In genomic region chrX:290476-291166, GRCh38 we compare ENCODE assay signal across 18 cellular contexts. TPM values are rescaled to one million over a fixed set of nuclear protein-coding genes. Genes with fewer than 3 reads are reported as not detected.
DNase-seq lines count a peak whose midpoint lies in the region; ATAC-seq, FAIRE-seq and TF ChIP-seq lines count a peak whose summit lies in the region.
"Had no signal": no experiment of that assay in that cellular context is flagged by ENCODE, and none has a peak within 500 bp of the region (broad histone marks: within the 10 kb centered on the region; RNA-seq: fewer than 3 reads in every experiment).

No MANE protein-coding gene starts in this region.

- TF ChIP-seq RAD21 in HepG2 (CRISPR knock-in tag; IDR thresholded peaks at IDR 0.05): no peak

- H3K27ac Mint-ChIP-seq in activated CD4-positive, alpha-beta T cell treated with anti-CD3 and anti-CD28 coated beads, Interleukin-2, amount 10 ng/mL, durations not matched to agents 24 days and 14 days: no peak overlapping the region
- no peak overlapping the region for H3K27ac Mint-ChIP-seq in activated CD4-positive, alpha-beta T cell treated with anti-CD3 and anti-CD28 coated beads for 36 hours
- H3K27ac Mint-ChIP-seq: CD8-positive, alpha-beta T cell had no signal

- H2AFZ ChIP-seq in HepG2 (ENCODE audit: low read length) (no peak overlapping the region), PC-3 (ENCODE audit: low read length) (no peak overlapping the region)

- FAIRE-seq in HepG2 (lab: Jason Lieb, UNC): no peak

- POLR2A ChIA-PET in activated CD4-positive, alpha-beta T cell treated with anti-CD3 and anti-CD28 coated beads for 36 hours (lab: Charles Lee): no interaction called here
- POLR2A ChIA-PET in HepG2 (lab: Yijun Ruan, JAX): no interaction called here
- POLR2A ChIA-PET in PC-3 (lab: Charles Lee; ENCODE audit: unreplicated experiment): no interaction called here

- no peak for TF ChIP-seq POLR2A in HepG2 (IDR thresholded peaks at IDR 0.05; ENCODE audit: insufficient read depth in 1 of 2, low read depth in 2 of 2, low read length in 2 of 2)

- H3K4me3 Mint-ChIP-seq in activated CD4-positive, alpha-beta T cell treated with anti-CD3 and anti-CD28 coated beads, Interleukin-2, amount 10 ng/mL, durations not matched to agents 24 days and 14 days: no peak overlapping the region
- H3K4me3 Mint-ChIP-seq in activated CD4-positive, alpha-beta T cell treated with anti-CD3 and anti-CD28 coated beads for 36 hours: no peak overlapping the region
- H3K4me3 Mint-ChIP-seq: CD8-positive, alpha-beta T cell had no signal

- ATAC-seq in activated CD4-positive, alpha-beta T cell treated with anti-CD3 and anti-CD28 coated beads for 36 hours: no peak
- no peak for ATAC-seq in HepG2
- ATAC-seq in PC-3: no peak
- ATAC-seq: CD8-positive, alpha-beta T cell; HCT116 had no signal

- H3K4me1 ChIP-seq in HepG2 (ENCODE audit: insufficient read depth, low read length) (peaks cover 13% of the 10 kb centered on the region; the same call in 1 of the 2 replicates), PC-3 (ENCODE audit: insufficient read depth, low read length) (no peaks in the 10 kb centered on the region)
- H3K4me1 ChIP-seq: BLaER1 had no signal

- H3K27me3 Mint-ChIP-seq in activated CD4-positive, alpha-beta T cell treated with anti-CD3 and anti-CD28 coated beads, Interleukin-2, amount 10 ng/mL, durations not matched to agents 24 days and 14 days: no peaks in the 10 kb centered on the region
- no peaks in the 10 kb centered on the region for H3K27me3 Mint-ChIP-seq in activated CD4-positive, alpha-beta T cell treated with anti-CD3 and anti-CD28 coated beads for 36 hours

- H4K20me1 ChIP-seq in HepG2 (ENCODE audit: insufficient read depth, low read length) (peaks cover 46% of the 10 kb centered on the region), PC-3 (ENCODE audit: low read length) (no peaks in the 10 kb centered on the region)
- H4K20me1 ChIP-seq: BLaER1 had no signal

- no peak overlapping the region for H3K4me3 ChIP-seq in H7 (ENCODE audit: insufficient read depth, low read depth, low read length)
- no peak overlapping the region for H3K4me3 ChIP-seq in HepG2 (replicated peaks in 1 of 3; ENCODE audit: insufficient read depth in 1 of 3, low read depth in 2 of 3, low read length in 3 of 3)
- H3K4me3 ChIP-seq in PC-3 (ENCODE audit: low read length): no peak overlapping the region
- H3K4me3 ChIP-seq: BLaER1 had no signal

- peaks cover 37% of the 10 kb centered on the region for H3K36me3 ChIP-seq in H7 (replicated peaks; ENCODE audit: control insufficient read depth, insufficient read depth, low read length)
- H3K36me3 ChIP-seq in HepG2 (replicated peaks in 1 of 2; ENCODE audit: control insufficient read depth in 1 of 2, insufficient read depth in 2 of 2, low read length in 2 of 2): peaks cover 32 to 69% of the 10 kb centered on the region in 2 experiments
- peaks cover 7% of the 10 kb centered on the region for H3K36me3 ChIP-seq in PC-3 (ENCODE audit: low read depth, low read length)

- H3K9ac ChIP-seq in HepG2 (ENCODE audit: insufficient read depth, low read depth, low read length) (no peak overlapping the region), PC-3 (ENCODE audit: low read length) (no peak overlapping the region)
- H3K9ac ChIP-seq: BLaER1 had no signal

- H3K79me2 ChIP-seq in HepG2 (ENCODE audit: insufficient read depth, low read length): peaks cover 7% of the 10 kb centered on the region
- H3K79me2 ChIP-seq in PC-3 (ENCODE audit: low read length): no peaks in the 10 kb centered on the region

- no peaks in the 10 kb centered on the region for H3K9me3 Mint-ChIP-seq in activated CD4-positive, alpha-beta T cell treated with anti-CD3 and anti-CD28 coated beads, Interleukin-2, amount 10 ng/mL, durations not matched to agents 24 days and 14 days
- no peaks in the 10 kb centered on the region for H3K9me3 Mint-ChIP-seq in activated CD4-positive, alpha-beta T cell treated with anti-CD3 and anti-CD28 coated beads for 36 hours (ENCODE audit: low read depth)
- H3K9me3 Mint-ChIP-seq: CD8-positive, alpha-beta T cell had no signal

- TF ChIP-seq CTCF in HepG2 (CRISPR knock-in tag; IDR thresholded peaks at IDR 0.05) (no peak), PC-3 (conservative IDR thresholded peaks at IDR 0.05; ENCODE audit: low read depth, low read length) (no peak)

- no TSS peak for BruUV-seq in HepG2 (replicated peaks; lab: Mats Ljungman, UMichigan)
- no TSS peak for BruUV-seq in PC-3 (replicated peaks; lab: Mats Ljungman, UMichigan)

- in situ Hi-C loops in HepG2 (cut with HindIII; ENCODE audit: extremely low pct_ligation_motif_present, low pct_unique_long_range_greater_than_20kb): no loop called here

- CTCF ChIA-PET in activated CD4-positive, alpha-beta T cell treated with anti-CD3 and anti-CD28 coated beads for 36 hours (lab: Charles Lee): no interaction called here
- CTCF ChIA-PET in HepG2 (lab: Yijun Ruan, JAX; ENCODE audit: low intra/inter-chr PET ratio, low total read pairs): no interaction called here
- CTCF ChIA-PET in PC-3 (lab: Charles Lee): no interaction called here

- H3K4me2 ChIP-seq in HepG2 (ENCODE audit: low read depth, low read length) (no peak overlapping the region), PC-3 (ENCODE audit: low read length) (no peak overlapping the region)
- H3K4me2 ChIP-seq: BLaER1 had no signal

- no peaks in the 10 kb centered on the region for H3K9me2 ChIP-seq in PC-3 (replicated peaks; ENCODE audit: low read length)

- H3K27ac ChIP-seq in HepG2 (ENCODE audit: extremely low read length, insufficient read depth, low read length): no peak overlapping the region
- no peak overlapping the region for H3K27ac ChIP-seq in PC-3 (ENCODE audit: low read length)
- H3K27ac ChIP-seq: BLaER1 had no signal

- H3K9me3 ChIP-seq in HepG2 (ENCODE audit: low read length): no peaks in the 10 kb centered on the region
- H3K9me3 ChIP-seq in PC-3 (ENCODE audit: low read length): no peaks in the 10 kb centered on the region

- peak; percentile 36 for DNase-seq in activated CD4-positive, alpha-beta T cell treated with anti-CD3 and anti-CD28 coated beads, Interleukin-2, amount 10 ng/mL, durations not matched to agents 24 days and 14 days
- no peak for DNase-seq in activated CD4-positive, alpha-beta T cell treated with anti-CD3 and anti-CD28 coated beads for 36 hours
- DNase-seq in H7: peak; percentile 21
- no peak for DNase-seq in HepG2 (ENCODE audit: low spot score)
- DNase-seq in posterior vena cava (ENCODE audit: low spot score): peak; percentile 72
- no peak for DNase-seq in stimulated activated CD8-positive, alpha-beta memory T cell treated with anti-CD3 and anti-CD28 coated beads, Interleukin-4, amount 100 ng/mL, for 48 hours
- no peak for DNase-seq in NCI-H748 treated with DMSO at 0.1 percent for 48 hours (lab: John Stamatoyannopoulos, UW)
- DNase-seq in PC-3: no peak
- DNase-seq: 8988T, DMS79, KBM-7, NCI-H1417 treated with DMSO at 0.1 percent for 48 hours, NCI-H1930, NCI-H526 treated with DMSO at 0.1 percent for 48 hours, RPMI8226 had no signal

- H3K4me1 Mint-ChIP-seq in activated CD4-positive, alpha-beta T cell treated with anti-CD3 and anti-CD28 coated beads, Interleukin-2, amount 10 ng/mL, durations not matched to agents 24 days and 14 days: peaks cover 7% of the 10 kb centered on the region
- H3K4me1 Mint-ChIP-seq in activated CD4-positive, alpha-beta T cell treated with anti-CD3 and anti-CD28 coated beads for 36 hours: peaks cover 10% of the 10 kb centered on the region

- H3F3A ChIP-seq in PC-3 (ENCODE audit: low read length, unreplicated experiment): no peaks in the 10 kb centered on the region

- intact Hi-C loops in activated CD4-positive, alpha-beta T cell treated with anti-CD3 and anti-CD28 coated beads, Interleukin-2, amount 10 ng/mL, durations not matched to agents 24 days and 14 days (cut with micrococcal nuclease): no loop called here
- intact Hi-C loops in activated CD4-positive, alpha-beta T cell treated with anti-CD3 and anti-CD28 coated beads for 36 hours (cut with DNase I, micrococcal nuclease): no loop called here
- intact Hi-C loops in HepG2 (cut with micrococcal nuclease; ENCODE audit: unreplicated experiment) (no loop called here), posterior vena cava (cut with DNase I) (no loop called here), PC-3 (cut with micrococcal nuclease) (no loop called here)

- WGBS in HepG2 (ENCODE audit: low lambda C conversion rate): 98% methylated on average over 35 of the region's 42 CpGs

- H3K27me3 ChIP-seq in H7 (ENCODE audit: control insufficient read depth, insufficient read depth, low read length) (no peaks in the 10 kb centered on the region), HepG2 (ENCODE audit: control insufficient read depth in 1 of 2, insufficient read depth in 2 of 2, low read length in 2 of 2) (no peaks in the 10 kb centered on the region), PC-3 (ENCODE audit: low read length) (no peaks in the 10 kb centered on the region)
- H3K27me3 ChIP-seq: BLaER1 had no signal

- TF ChIP-seq EP300 in HepG2 (IDR thresholded peaks at IDR 0.05; ENCODE audit: low read depth in 2 of 2, low read length in 2 of 2) (no peak), HepG2 (CRISPR knock-in tag; IDR thresholded peaks at IDR 0.05; ENCODE audit: borderline replicate concordance) (no peak)

- peaks cover 58% of the 10 kb centered on the region for H3K36me3 Mint-ChIP-seq in activated CD4-positive, alpha-beta T cell treated with anti-CD3 and anti-CD28 coated beads, Interleukin-2, amount 10 ng/mL, durations not matched to agents 24 days and 14 days (ENCODE audit: low read depth)
- H3K36me3 Mint-ChIP-seq in activated CD4-positive, alpha-beta T cell treated with anti-CD3 and anti-CD28 coated beads for 36 hours (ENCODE audit: low read depth): peaks cover 57% of the 10 kb centered on the region

RNA-seq across cellular contexts. Expression of gene PLCXD1, which starts 9.4 kb away (rescaled TPM):
- 66.0 and 68.7 TPM in 2 replicates for total RNA-seq in activated CD4-positive, alpha-beta T cell treated with anti-CD3 and anti-CD28 coated beads, Interleukin-2, amount 10 ng/mL, durations not matched to agents 24 days and 14 days
- 100 to 1,000 TPM in 1 of 2 experiments, 10 to 100 TPM in 1; 92.8 to 127 TPM for total RNA-seq in activated CD4-positive, alpha-beta T cell treated with anti-CD3 and anti-CD28 coated beads for 36 hours
- 86.3 and 92.0 TPM in 2 replicates for total RNA-seq in H7 (2014; rRNA removed; shearing (Covaris generic))
- 87.7 and 111 TPM in 2 replicates for total RNA-seq in HepG2 (2016; rRNA removed; fragmentation: Illumina TruSeq; extraction: Trizol)
- 14.7 and 15.6 TPM in 2 replicates for total RNA-seq in HepG2 (2016; cell fraction: cytosol; rRNA removed; fragmentation: Illumina TruSeq; extraction: Trizol; ENCODE audit: low read depth)
- 93.5 and 100 TPM in 2 replicates for total RNA-seq in HepG2 (2016; cell fraction: insoluble cytoplasmic fraction; rRNA removed; fragmentation: Illumina TruSeq; extraction: Trizol)
- 44.6 and 46.3 TPM in 2 replicates for total RNA-seq in HepG2 (2016; cell fraction: membrane; rRNA removed; fragmentation: Illumina TruSeq; extraction: Trizol)
- 61.7 and 72.3 TPM in 2 replicates for total RNA-seq in HepG2 (2016; cell fraction: nucleus; rRNA removed; fragmentation: Illumina TruSeq; extraction: Trizol)
- 153 and 202 TPM in 2 replicates for polyA plus RNA-seq in HepG2 (2011; rRNA removed)
- polyA plus RNA-seq in HepG2 (2011; cell fraction: cytosol; rRNA removed): 97.5 and 98.8 TPM in 2 replicates
- 373 and 416 TPM in 2 replicates for polyA plus RNA-seq in HepG2 (2011; cell fraction: nucleus; rRNA removed)
- 118 and 196 TPM in 2 replicates for polyA plus RNA-seq in HepG2 (2012)
- polyA plus RNA-seq in HepG2 (2016; cell fraction: cytosol; fragmentation: Illumina TruSeq; extraction: Trizol; ENCODE audit: low read depth): 10.9 TPM in 2 replicates
- polyA plus RNA-seq in HepG2 (2016; cell fraction: insoluble cytoplasmic fraction; fragmentation: Illumina TruSeq; extraction: Trizol; ENCODE audit: low read depth): 71.2 and 91.8 TPM in 2 replicates
- polyA plus RNA-seq in HepG2 (2016; cell fraction: membrane; fragmentation: Illumina TruSeq; extraction: Trizol; ENCODE audit: low read depth): 29.2 and 29.4 TPM in 2 replicates
- polyA plus RNA-seq in HepG2 (2016; cell fraction: nucleus; fragmentation: Illumina TruSeq; extraction: Trizol; ENCODE audit: insufficient read depth, low read depth): 178 and 219 TPM in 2 replicates
- 70.5 and 467 TPM in 2 replicates for polyA minus RNA-seq in HepG2 (2011; rRNA and poly(A)+ RNA removed; ENCODE audit: low replicate concordance)
- polyA minus RNA-seq in HepG2 (2011; cell fraction: cytosol; rRNA and poly(A)+ RNA removed): 116 and 195 TPM in 2 replicates
- polyA minus RNA-seq in HepG2 (2011; cell fraction: nucleus; rRNA and poly(A)+ RNA removed): 115 and 118 TPM in 2 replicates
- 1 to 10 TPM; 3.1 to 5.6 TPM for total RNA-seq in posterior vena cava
- total RNA-seq in PC-3 (2014; rRNA removed): 25.7 and 31.2 TPM in 2 replicates

RNA-seq across cellular contexts. Expression of gene GTPBP6, which starts 28.0 kb away (rescaled TPM):
- total RNA-seq in activated CD4-positive, alpha-beta T cell treated with anti-CD3 and anti-CD28 coated beads, Interleukin-2, amount 10 ng/mL, durations not matched to agents 24 days and 14 days: 66.3 and 70.5 TPM in 2 replicates
- total RNA-seq in activated CD4-positive, alpha-beta T cell treated with anti-CD3 and anti-CD28 coated beads for 36 hours: 10 to 100 TPM; 54.5 to 60.2 TPM
- 38.4 and 48.9 TPM in 2 replicates for total RNA-seq in H7 (2014; rRNA removed; shearing (Covaris generic))
- total RNA-seq in HepG2 (2016; rRNA removed; fragmentation: Illumina TruSeq; extraction: Trizol) (35.6 and 39.6 TPM in 2 replicates), posterior vena cava (10 to 100 TPM; 31.1 to 34.9 TPM), PC-3 (2014; rRNA removed) (38.8 and 49.0 TPM in 2 replicates)
- 33.9 and 34.6 TPM in 2 replicates for total RNA-seq in HepG2 (2016; cell fraction: cytosol; rRNA removed; fragmentation: Illumina TruSeq; extraction: Trizol; ENCODE audit: low read depth)
- 32.3 and 41.0 TPM in 2 replicates for total RNA-seq in HepG2 (2016; cell fraction: insoluble cytoplasmic fraction; rRNA removed; fragmentation: Illumina TruSeq; extraction: Trizol)
- 50.6 and 52.4 TPM in 2 replicates for total RNA-seq in HepG2 (2016; cell fraction: membrane; rRNA removed; fragmentation: Illumina TruSeq; extraction: Trizol)
- 17.0 and 20.4 TPM in 2 replicates for total RNA-seq in HepG2 (2016; cell fraction: nucleus; rRNA removed; fragmentation: Illumina TruSeq; extraction: Trizol)
- 20.2 and 22.1 TPM in 2 replicates for polyA plus RNA-seq in HepG2 (2011; rRNA removed)
- 18.4 and 31.3 TPM in 2 replicates for polyA plus RNA-seq in HepG2 (2011; cell fraction: cytosol; rRNA removed)
- polyA plus RNA-seq in HepG2 (2011; cell fraction: nucleus; rRNA removed): 29.4 and 36.8 TPM in 2 replicates
- polyA plus RNA-seq in HepG2 (2012): 16.6 and 18.3 TPM in 2 replicates
- polyA plus RNA-seq in HepG2 (2016; cell fraction: cytosol; fragmentation: Illumina TruSeq; extraction: Trizol; ENCODE audit: low read depth): 46.6 and 50.3 TPM in 2 replicates
- 38.1 and 42.7 TPM in 2 replicates for polyA plus RNA-seq in HepG2 (2016; cell fraction: insoluble cytoplasmic fraction; fragmentation: Illumina TruSeq; extraction: Trizol; ENCODE audit: low read depth)
- 50.6 and 54.4 TPM in 2 replicates for polyA plus RNA-seq in HepG2 (2016; cell fraction: membrane; fragmentation: Illumina TruSeq; extraction: Trizol; ENCODE audit: low read depth)
- 41.5 and 48.9 TPM in 2 replicates for polyA plus RNA-seq in HepG2 (2016; cell fraction: nucleus; fragmentation: Illumina TruSeq; extraction: Trizol; ENCODE audit: insufficient read depth, low read depth)
- 14.7 and 27.7 TPM in 2 replicates for polyA minus RNA-seq in HepG2 (2011; rRNA and poly(A)+ RNA removed; ENCODE audit: low replicate concordance)
- polyA minus RNA-seq in HepG2 (2011; cell fraction: cytosol; rRNA and poly(A)+ RNA removed): 10.6 and 14.2 TPM in 2 replicates
- polyA minus RNA-seq in HepG2 (2011; cell fraction: nucleus; rRNA and poly(A)+ RNA removed): 4.7 and 7.2 TPM in 2 replicates

Comparison
In these comparisons a context has a peak if more than half of its experiments do, and no peak if none do; other contexts are left out.
1. DNase-seq: peak in activated CD4-positive, alpha-beta T cell treated with anti-CD3 and anti-CD28 coated beads, Interleukin-2, amount 10 ng/mL, durations not matched to agents 24 days and 14 days (single experiment), H7 (single experiment) and posterior vena cava (single experiment); none in activated CD4-positive, alpha-beta T cell treated with anti-CD3 and anti-CD28 coated beads for 36 hours (single experiment), HepG2 (single experiment), stimulated activated CD8-positive, alpha-beta memory T cell treated with anti-CD3 and anti-CD28 coated beads, Interleukin-4, amount 100 ng/mL, for 48 hours (single experiment), NCI-H748 treated with DMSO at 0.1 percent for 48 hours (single experiment) and PC-3 (single experiment).